ENCODE assay signal across 7 cellular contexts in genomic region chr5:151309821-151310220, GRCh38. TPM values are rescaled to one million over a fixed set of nuclear protein-coding genes. Genes with fewer than 3 reads are reported as not detected.
"Had no signal": no experiment of that assay in that cellular context is flagged by ENCODE, and none has a peak within 500 bp of the region (broad histone marks: within the 10 kb centered on the region; RNA-seq: fewer than 3 reads in every experiment).

No MANE protein-coding gene starts in this region.

RNA-seq across cellular contexts. Expression of gene SLC36A3, which starts 6.3 kb away (rescaled TPM):
- total RNA-seq: GM23248, GM23338, H1, H4, H7, H9, HFFc6 had no signal
- polyA plus RNA-seq: GM23248, GM23338, H1 had no signal

RNA-seq across cellular contexts. Expression of gene SLC36A2, which starts 37.5 kb away (rescaled TPM):
- total RNA-seq: GM23248, GM23338, H1, H7, HFFc6 had no signal
- polyA plus RNA-seq: GM23248 had no signal
